In genomic region chr10:11058965-11059364, GRCh38 we compare ENCODE assay signal across 19 cellular contexts. TPM values are rescaled to one million over a fixed set of nuclear protein-coding genes. Genes with fewer than 3 reads are reported as not detected.
DNase-seq lines count a peak whose midpoint lies in the region; ATAC-seq and TF ChIP-seq lines count a peak whose summit lies in the region.
"Had no signal": no experiment of that assay in that cellular context is flagged by ENCODE, and none has a peak within 500 bp of the region (broad histone marks: within the 10 kb centered on the region; RNA-seq: fewer than 3 reads in every experiment).

No MANE protein-coding gene starts in this region.

- H3K27me3 ChIP-seq in brain microvascular endothelial cell (replicated peaks) (no peaks in the 10 kb centered on the region), right lobe of liver (no peaks in the 10 kb centered on the region)
- H3K27me3 ChIP-seq: gastroesophageal sphincter had no signal

- H3K4me1 ChIP-seq in right lobe of liver = no peaks in the 10 kb centered on the region

- peaks cover 0 to 5% (median 4%) of the 10 kb centered on the region in 3 donors for H3K27me3 Mint-ChIP-seq in CD14-positive monocyte (ENCODE audit: low read depth in 3 of 3)
- H3K27me3 Mint-ChIP-seq: dendritic cell treated with granulocyte-macrophage colony-stimulating factor and Interleukin-4, amounts not matched to agents 40 ng/mL and 50 ng/mL, for 4 days had no signal

- no peak overlapping the region for H3K27ac ChIP-seq in brain microvascular endothelial cell
- no peak overlapping the region for H3K27ac ChIP-seq in right lobe of liver
- H3K27ac ChIP-seq: gastroesophageal sphincter had no signal

- peak; percentile 18 for DNase-seq in HK-2 (ENCODE audit: unreplicated experiment)
- DNase-seq in brain microvascular endothelial cell = peak; percentile 65
- DNase-seq in foreskin melanocyte = peak; percentile 81
- DNase-seq in stromal cell of bone marrow (ENCODE audit: low read depth) = peak; percentile 44
- no peak for DNase-seq in right lobe of liver
- no peak for DNase-seq in CD14-positive monocyte (ENCODE audit: low spot score)
- DNase-seq: activated CD4-positive, alpha-beta T cell treated with anti-CD3 and anti-CD28 coated beads, Interleukin-2, amount 50 U/mL, for 48 hours; amygdala; CD4-positive, alpha-beta memory T cell; KG1; NCI-H146; NCI-H446 treated with DMSO at 0.1 percent for 48 hours; stimulated activated CD4-positive, alpha-beta T cell treated with anti-CD3 and anti-CD28 coated beads, Interleukin-12 subunit alpha, Interleukin-12 subunit beta, amount 100 ng/mL, for 4 hours had no signal

- H3K4me1 Mint-ChIP-seq in CD14-positive monocyte = no peaks in the 10 kb centered on the region
- H3K4me1 Mint-ChIP-seq: CD4-positive, alpha-beta memory T cell had no signal

- intact Hi-C loops in right lobe of liver (cut with DNase I) = no loop called here
- intact Hi-C loops in CD14-positive monocyte (cut with micrococcal nuclease) = no loop called here

- TF ChIP-seq POLR2A in right lobe of liver (IDR thresholded peaks at IDR 0.05) = no peak

- ATAC-seq in right lobe of liver = no peak
- ATAC-seq in HG02973 (IDR thresholded peaks at IDR 0.05; ENCODE audit: unreplicated experiment) = no peak
- ATAC-seq: gastroesophageal sphincter, GM12878 had no signal

- no peaks in the 10 kb centered on the region for H3K9me3 ChIP-seq in right lobe of liver
- H3K9me3 ChIP-seq: gastroesophageal sphincter had no signal

- peaks cover 0 to 7% (median 2%) of the 10 kb centered on the region in 7 donors for H3K9me3 Mint-ChIP-seq in CD14-positive monocyte
- H3K9me3 Mint-ChIP-seq: activated T-helper 1 cell treated with anti-CD3 and anti-CD28 coated beads, Interleukin-12 subunit alpha, Interleukin-12 subunit beta, Interleukin-2, Interleukin-4 antibody, amounts not matched to agents 30 ng/mL and 10 ng/mL and 1 ng/mL, durations not matched to agents 14 hours and 24 hours and 36 hours; dendritic cell treated with granulocyte-macrophage colony-stimulating factor and Interleukin-4, amounts not matched to agents 40 ng/mL and 50 ng/mL, for 4 days had no signal

- no peak overlapping the region for H3K4me3 ChIP-seq in brain microvascular endothelial cell (ENCODE audit: low read depth, low read length)
- no peak overlapping the region for H3K4me3 ChIP-seq in right lobe of liver
- H3K4me3 ChIP-seq: gastroesophageal sphincter, GM12878 had no signal

- WGBS in right lobe of liver (ENCODE audit: insufficient coverage, low coverage, low lambda C conversion rate, missing lambda C conversion rate) = 72% methylated on average over 8 of the region's 8 CpGs

- no peak overlapping the region for H3K4me3 Mint-ChIP-seq in CD14-positive monocyte
- H3K4me3 Mint-ChIP-seq: activated T-helper 1 cell treated with anti-CD3 and anti-CD28 coated beads, Interleukin-12 subunit alpha, Interleukin-12 subunit beta, Interleukin-2, Interleukin-4 antibody, amounts not matched to agents 30 ng/mL and 10 ng/mL and 1 ng/mL, durations not matched to agents 14 hours and 24 hours and 36 hours; CD4-positive, alpha-beta memory T cell; dendritic cell treated with granulocyte-macrophage colony-stimulating factor and Interleukin-4, amounts not matched to agents 40 ng/mL and 50 ng/mL, for 4 days; stimulated activated naive CD8-positive, alpha-beta T cell treated with anti-CD3 and anti-CD28 coated beads, Interleukin-15, Interleukin-2, amounts not matched to agents 100 ng/mL and 50 ng/mL, for 24 hours had no signal

- TF ChIP-seq CTCF in brain microvascular endothelial cell (IDR thresholded peaks at IDR 0.05; ENCODE audit: low read depth, low read length, missing control alignments) (no peak), right lobe of liver (IDR thresholded peaks at IDR 0.05) (no peak), CD14-positive monocyte (IDR thresholded peaks at IDR 0.05) (no peak)

- H3K36me3 ChIP-seq in brain microvascular endothelial cell (replicated peaks) = no peaks in the 10 kb centered on the region
- H3K36me3 ChIP-seq in right lobe of liver = no peaks in the 10 kb centered on the region
- H3K36me3 ChIP-seq: gastroesophageal sphincter had no signal

- no peaks in the 10 kb centered on the region for H3K36me3 Mint-ChIP-seq in CD14-positive monocyte
- H3K36me3 Mint-ChIP-seq: CD4-positive, alpha-beta memory T cell had no signal

- in situ Hi-C loops in brain microvascular endothelial cell (cut with HindIII; ENCODE audit: low pct_ligation_motif_present, low sequenced_read_pairs) = no loop called here

- H3K27ac Mint-ChIP-seq in CD14-positive monocyte = no peak overlapping the region
- H3K27ac Mint-ChIP-seq: activated T-helper 1 cell treated with anti-CD3 and anti-CD28 coated beads, Interleukin-12 subunit alpha, Interleukin-12 subunit beta, Interleukin-2, Interleukin-4 antibody, amounts not matched to agents 30 ng/mL and 10 ng/mL and 1 ng/mL, durations not matched to agents 14 hours and 24 hours and 36 hours; CD4-positive, alpha-beta memory T cell; dendritic cell treated with granulocyte-macrophage colony-stimulating factor and Interleukin-4, amounts not matched to agents 40 ng/mL and 50 ng/mL, for 4 days; stimulated activated naive CD8-positive, alpha-beta T cell treated with anti-CD3 and anti-CD28 coated beads, Interleukin-15, Interleukin-2, amounts not matched to agents 100 ng/mL and 50 ng/mL, for 24 hours had no signal

RNA-seq across cellular contexts. Expression of gene CELF2, which starts 41.3 kb away (rescaled TPM):
- total RNA-seq in right lobe of liver = 1 to 10 TPM; 2.4 to 6.2 (median 3.7) TPM
- 10 to 100 TPM; 53.5 to 80.5 TPM for polyA plus RNA-seq in CD14-positive monocyte

Comparison
In these comparisons a context has a peak if more than half of its experiments do, and no peak if none do; other contexts are left out.
1. DNase-seq: peak in HK-2 (single experiment), brain microvascular endothelial cell (single experiment), foreskin melanocyte (single experiment) and stromal cell of bone marrow (single experiment); none in right lobe of liver (0 of 3) and CD14-positive monocyte (single experiment).